Comparison of ENCODE assay signal across 8 cellular contexts in genomic region chr9:131096490-131097258, GRCh38. TPM values are rescaled to one million over a fixed set of nuclear protein-coding genes. Genes with fewer than 3 reads are reported as not detected.
DNase-seq lines count a peak whose midpoint lies in the region; ATAC-seq and TF ChIP-seq lines count a peak whose summit lies in the region.

Gene AIF1L (plus strand): TSS chr9:131096531. CDS start chr9:131096630, 99 bp downstream.

- TF ChIP-seq CTCF in right atrium auricular region (IDR thresholded peaks at IDR 0.05), result no peak

- peak within 1 kb of the TSS; percentile 61 to 64 for H3K27ac ChIP-seq in right atrium auricular region

- H3K36me3 Mint-ChIP-seq in activated naive CD4-positive, alpha-beta T cell treated with anti-CD3 and anti-CD28 coated beads, Interleukin-2, amount 50 U/mL, for 72 hours, result peaks cover 0 to 9% of the 10 kb centered on the region in 2 donors

- H3K4me3 ChIP-seq in right atrium auricular region, result peak within 1 kb of the TSS; percentile 47 to 71

- H3K27ac Mint-ChIP-seq in activated naive CD4-positive, alpha-beta T cell treated with anti-CD3 and anti-CD28 coated beads, Interleukin-2, amount 50 U/mL, for 72 hours, result no peak within 1 kb of the TSS

- DNase-seq in DMS53 treated with DMSO at 0.1 percent for 48 hours (lab: John Stamatoyannopoulos, UW; ENCODE audit: unreplicated experiment), result peak; percentile 18
- DNase-seq in NCI-H2029 treated with DMSO at 0.1 percent for 48 hours (lab: John Stamatoyannopoulos, UW), result peak; percentile 10
- peak in 1 of 2 donors; percentile 32 for DNase-seq in activated naive CD4-positive, alpha-beta T cell treated with anti-CD3 and anti-CD28 coated beads, Interleukin-2, amount 50 U/mL, for 72 hours (ENCODE audit: low spot score in 2 of 2)
- DNase-seq in right atrium auricular region (ENCODE audit: low spot score), result no peak
- DNase-seq in renal cortical epithelial cell (ENCODE audit: low read depth), result no peak
- no peak for DNase-seq in SHP77 treated with DMSO at 0.1 percent for 48 hours (lab: John Stamatoyannopoulos, UW)

- H3K27me3 ChIP-seq in right atrium auricular region, result no peaks in the 10 kb centered on the region

- ATAC-seq in activated naive CD4-positive, alpha-beta T cell treated with anti-CD3 and anti-CD28 coated beads, Interleukin-2, amount 50 U/mL, for 72 hours, result peak; percentile 39 to 67
- ATAC-seq in HG03354 (IDR thresholded peaks at IDR 0.05; ENCODE audit: poor library complexity, severe bottlenecking, unreplicated experiment) (no peak), GM18870 (IDR thresholded peaks at IDR 0.05; ENCODE audit: unreplicated experiment) (no peak)

- H3K36me3 ChIP-seq in right atrium auricular region, result no peaks in the 10 kb centered on the region

- peaks cover 0 to 49% of the 10 kb centered on the region in 2 donors for H3K4me1 ChIP-seq in right atrium auricular region

- no peaks in the 10 kb centered on the region for H3K9me3 ChIP-seq in right atrium auricular region

- no peaks in the 10 kb centered on the region for H3K9me3 Mint-ChIP-seq in activated naive CD4-positive, alpha-beta T cell treated with anti-CD3 and anti-CD28 coated beads, Interleukin-2, amount 50 U/mL, for 72 hours

RNA-seq across cellular contexts. Expression of gene AIF1L, which starts in this region (rescaled TPM):
- 1 to 10 TPM in 1 of 2 donors, under 1 TPM in 1; 0.61 to 3.1 TPM for total RNA-seq in activated naive CD4-positive, alpha-beta T cell treated with anti-CD3 and anti-CD28 coated beads, Interleukin-2, amount 50 U/mL, for 72 hours
- total RNA-seq in right atrium auricular region (10 to 100 TPM; 15.4 to 27.3 TPM), renal cortical epithelial cell (322 and 450 TPM in 2 replicates)

Comparison
In these comparisons a context has a peak if more than half of its experiments do, and no peak if none do; other contexts are left out.
1. RNA of gene AIF1L (total RNA-seq): 322 to 450 TPM in renal cortical epithelial cell; 15.4 to 27.3 TPM in right atrium auricular region and 0.61 to 3.1 TPM in activated naive CD4-positive, alpha-beta T cell treated with anti-CD3 and anti-CD28 coated beads, Interleukin-2, amount 50 U/mL, for 72 hours; every median in the first group is over 10 times any median in the second.
2. DNase-seq: peak in DMS53 treated with DMSO at 0.1 percent for 48 hours (single experiment) and NCI-H2029 treated with DMSO at 0.1 percent for 48 hours (single experiment); none in right atrium auricular region (single experiment), renal cortical epithelial cell (single experiment) and SHP77 treated with DMSO at 0.1 percent for 48 hours (single experiment).
3. ATAC-seq: peak in activated naive CD4-positive, alpha-beta T cell treated with anti-CD3 and anti-CD28 coated beads, Interleukin-2, amount 50 U/mL, for 72 hours (2 of 2); none in HG03354 (single experiment) and GM18870 (single experiment).